In genomic region chr4:44760142-44760898, GRCh38 we compare ENCODE assay signal across 9 cellular contexts. TPM values are rescaled to one million over a fixed set of nuclear protein-coding genes. Genes with fewer than 3 reads are reported as not detected.
DNase-seq lines count a peak whose midpoint lies in the region; ATAC-seq and TF ChIP-seq lines count a peak whose summit lies in the region.
"Had no signal": no experiment of that assay in that cellular context is flagged by ENCODE, and none has a peak within 500 bp of the region (broad histone marks: within the 10 kb centered on the region; RNA-seq: fewer than 3 reads in every experiment).

No MANE protein-coding gene starts in this region.

- peaks cover 8% of the 10 kb centered on the region for H3K27me3 ChIP-seq in CD4-positive, alpha-beta T cell (ENCODE audit: control insufficient read depth, insufficient read depth, low read length)
- H3K27me3 ChIP-seq in lung (ENCODE audit: control insufficient read depth, insufficient read depth) (no peaks in the 10 kb centered on the region), Peyer's patch (no peaks in the 10 kb centered on the region)

- peak; percentile 52 for ATAC-seq in CD4-positive, alpha-beta T cell (ENCODE audit: poor library complexity)
- peak; percentile 90 for ATAC-seq in GM18868 (IDR thresholded peaks at IDR 0.05; ENCODE audit: unreplicated experiment)
- peak; percentile 73 for ATAC-seq in HG03378 (IDR thresholded peaks at IDR 0.05; ENCODE audit: unreplicated experiment)
- peak; percentile 47 for ATAC-seq in lung (ENCODE audit: insufficient read depth, low FRiP score)

- H3K36me3 ChIP-seq in lung (ENCODE audit: control insufficient read depth in 2 of 2, insufficient read depth in 2 of 2, low read length in 2 of 2): no peaks in the 10 kb centered on the region
- H3K36me3 ChIP-seq in Peyer's patch: no peaks in the 10 kb centered on the region

- peak; percentile 58 for TF ChIP-seq CTCF in CD4-positive, alpha-beta T cell (IDR thresholded peaks at IDR 0.05)
- TF ChIP-seq CTCF in coronary artery (IDR thresholded peaks at IDR 0.05) (peak; percentile 18), lung (IDR thresholded peaks at IDR 0.05; ENCODE audit: control extremely low read depth, extremely low read depth) (no peak), Peyer's patch (IDR thresholded peaks at IDR 0.05) (peak in 3 of 6 experiments; percentile 39 to 44 (median 41))

- no peaks in the 10 kb centered on the region for H3K9me3 Mint-ChIP-seq in CD4-positive, alpha-beta T cell
- H3K9me3 Mint-ChIP-seq: naive thymus-derived CD8-positive, alpha-beta T cell had no signal

- H3K27me3 Mint-ChIP-seq in CD4-positive, alpha-beta T cell: peaks cover 53% of the 10 kb centered on the region

- intact Hi-C loops in CD4-positive, alpha-beta T cell (cut with DNase I, micrococcal nuclease): no loop called here

- no peaks in the 10 kb centered on the region for H3K36me3 Mint-ChIP-seq in CD4-positive, alpha-beta T cell (ENCODE audit: low read depth)
- H3K36me3 Mint-ChIP-seq: naive thymus-derived CD8-positive, alpha-beta T cell had no signal

- H3K9me3 ChIP-seq in CD4-positive, alpha-beta T cell (ENCODE audit: control insufficient read depth, low read length): no peaks in the 10 kb centered on the region
- H3K9me3 ChIP-seq in lung (ENCODE audit: control insufficient read depth in 2 of 2, insufficient read depth in 1 of 2, low read length in 1 of 2) (no peaks in the 10 kb centered on the region), Peyer's patch (no peaks in the 10 kb centered on the region)

- CTCF ChIA-PET in CD4-positive, alpha-beta T cell (lab: Charles Lee): interaction anchor here (1.3 to 1.8 kb wide), 2 partner anchors 9 to 10 kb away, joined by 6 to 8 read pairs; no protein-coding TSS in a partner anchor

- 32% methylated on average over 8 of the region's 8 CpGs for WGBS in lung, 2 donors

- H3K4me1 Mint-ChIP-seq in CD4-positive, alpha-beta T cell (ENCODE audit: low read depth): no peaks in the 10 kb centered on the region

- H3K4me3 Mint-ChIP-seq in CD4-positive, alpha-beta T cell: no peak overlapping the region
- H3K4me3 Mint-ChIP-seq: naive thymus-derived CD8-positive, alpha-beta T cell had no signal

- no peak for DNase-seq in CD4-positive, alpha-beta T cell
- DNase-seq in NOMO-1 (lab: John Stamatoyannopoulos, UW; ENCODE audit: unreplicated experiment in 2 of 2) (peak; percentile 43 to 67), coronary artery (ENCODE audit: low spot score) (no peak), lung (ENCODE audit: low spot score) (no peak), 8988T (no peak), Peyer's patch (no peak)

- no peak for TF ChIP-seq POLR2A in Peyer's patch (IDR thresholded peaks at IDR 0.05)

- H3K27ac ChIP-seq in CD4-positive, alpha-beta T cell (ENCODE audit: low read depth, low read length): no peak overlapping the region
- no peak overlapping the region for H3K27ac ChIP-seq in coronary artery
- H3K27ac ChIP-seq in lung (ENCODE audit: low read depth in 1 of 2, low read length in 1 of 2): no peak overlapping the region
- H3K27ac ChIP-seq in Peyer's patch: no peak overlapping the region

- POLR2A ChIA-PET in CD4-positive, alpha-beta T cell (lab: Charles Lee): no interaction called here

- H3K4me1 ChIP-seq in lung (ENCODE audit: control insufficient read depth in 2 of 2, insufficient read depth in 2 of 2, low read length in 2 of 2) (peaks cover 0 to 3% of the 10 kb centered on the region in 2 donors), Peyer's patch (no peaks in the 10 kb centered on the region)

- no peak overlapping the region for H3K27ac Mint-ChIP-seq in CD4-positive, alpha-beta T cell
- H3K27ac Mint-ChIP-seq: naive thymus-derived CD8-positive, alpha-beta T cell had no signal

- H3K4me3 ChIP-seq in coronary artery (no peak overlapping the region), lung (no peak overlapping the region), Peyer's patch (no peak overlapping the region)

RNA-seq across cellular contexts. Expression of gene GNPDA2, which starts 34.0 kb away (rescaled TPM):
- 1 to 10 TPM; 7.6 to 9.0 TPM for total RNA-seq in CD4-positive, alpha-beta T cell
- total RNA-seq in lung (10 to 100 TPM; 12.0 to 28.9 TPM), Peyer's patch (10 to 100 TPM in 2 of 4 donors, 1 to 10 TPM in 2; 6.3 to 13.3 (median 9.9) TPM)
- polyA plus RNA-seq in lung: 10 to 100 TPM in 1 of 2 donors, 1 to 10 TPM in 1; 8.6 to 12.2 TPM

Comparison
In these comparisons a context has a peak if more than half of its experiments do, and no peak if none do; other contexts are left out.
1. DNase-seq: peak in NOMO-1 (2 of 2); none in CD4-positive, alpha-beta T cell (0 of 10), coronary artery (single experiment), lung (single experiment), 8988T (single experiment) and Peyer's patch (0 of 3).
2. Peak in every context shown above with its lines, with median percentiles within 50 percentile points of each other: ATAC-seq.